Comparison of ENCODE assay signal across 8 cellular contexts in genomic region chr19:34364830-34365462, GRCh38. TPM values are rescaled to one million over a fixed set of nuclear protein-coding genes. Genes with fewer than 3 reads are reported as not detected.
A peak's percentile ranks its signal among the peaks of the same experiment; 100 is the strongest.
DNase-seq lines count a peak whose midpoint lies in the region; ATAC-seq and TF ChIP-seq lines count a peak whose summit lies in the region.

Gene GPI, plus strand, starts transcription at chr19:34365196. Its CDS starts 71 bp downstream, at chr19:34365267.

- H3K27me3 ChIP-seq in gastroesophageal sphincter (no peaks in the 10 kb centered on the region), neuronal stem cell (ENCODE audit: control insufficient read depth in 3 of 3, insufficient read depth in 3 of 3, low read depth in 1 of 3, low read length in 3 of 3) (peaks cover 0 to 3% (median 0%) of the 10 kb centered on the region in 3 experiments), subcutaneous abdominal adipose tissue (ENCODE audit: control insufficient read depth in 5 of 5, insufficient read depth in 4 of 5, low read length in 5 of 5) (no peaks in the 10 kb centered on the region)

- H3K79me1 ChIP-seq in neuronal stem cell (ENCODE audit: low read depth, low read length): peaks cover 7% of the 10 kb centered on the region

- peak within 1 kb of the TSS; percentile 97 for H3K18ac ChIP-seq in neuronal stem cell (ENCODE audit: low read length)

- H2BK5ac ChIP-seq in neuronal stem cell (ENCODE audit: low read length): peak within 1 kb of the TSS; percentile 68

- DNase-seq in DMS53 treated with DMSO at 0.1 percent for 48 hours (lab: John Stamatoyannopoulos, UW; ENCODE audit: unreplicated experiment) (peak; percentile 70), LNCaP clone FGC (ENCODE audit: low read depth) (no peak), SK-MEL-5 (ENCODE audit: low read depth, low spot score) (peak; percentile 49), neuronal stem cell (ENCODE audit: low spot score) (no peak)
- DNase-seq in activated naive CD4-positive, alpha-beta T cell treated with Interleukin-2 at 50 U/mL for 16 hours: peak; percentile 76

- peaks cover 0 to 56% (median 13%) of the 10 kb centered on the region in 3 donors for H3K4me1 ChIP-seq in gastroesophageal sphincter
- peaks cover 4 to 9% of the 10 kb centered on the region in 2 donors for H3K4me1 ChIP-seq in neuronal stem cell (ENCODE audit: control insufficient read depth in 2 of 2, insufficient read depth in 1 of 2, low read depth in 1 of 2, low read length in 2 of 2)
- H3K4me1 ChIP-seq in subcutaneous abdominal adipose tissue (ENCODE audit: control insufficient read depth in 5 of 5, insufficient read depth in 5 of 5, low read length in 5 of 5): peaks cover 9 to 51% (median 40%) of the 10 kb centered on the region in 5 donors

- no peak within 1 kb of the TSS for H2BK12ac ChIP-seq in neuronal stem cell (ENCODE audit: low read length)

- H2BK15ac ChIP-seq in neuronal stem cell (ENCODE audit: low read length): peak within 1 kb of the TSS; percentile 27

- peak; percentile 37 to 44 for TF ChIP-seq POLR2A in gastroesophageal sphincter (IDR thresholded peaks at IDR 0.05)

- peak within 1 kb of the TSS; percentile 94 for H3K4me3 ChIP-seq in LNCaP clone FGC (ENCODE audit: low read depth, low read length)
- H3K4me3 ChIP-seq in gastroesophageal sphincter: peak within 1 kb of the TSS; percentile 55 to 64
- peak within 1 kb of the TSS; percentile 85 to 86 for H3K4me3 ChIP-seq in neuronal stem cell (ENCODE audit: low read length in 2 of 2)
- H3K4me3 ChIP-seq in subcutaneous abdominal adipose tissue (ENCODE audit: low read depth in 1 of 5, low read length in 5 of 5): peak within 1 kb of the TSS; percentile 83 to 95 (median 91)

- ATAC-seq in GM21786 (IDR thresholded peaks at IDR 0.05; ENCODE audit: unreplicated experiment): peak; percentile 58
- peak; percentile 77 for ATAC-seq in gastroesophageal sphincter

- peak within 1 kb of the TSS; percentile 63 for H3K14ac ChIP-seq in neuronal stem cell (ENCODE audit: low read length)

- peak within 1 kb of the TSS; percentile 99 for H2AFZ ChIP-seq in neuronal stem cell (ENCODE audit: low read length)

- H2AK5ac ChIP-seq in neuronal stem cell (ENCODE audit: low read depth, low read length): peak within 1 kb of the TSS; percentile 89

- H3K23ac ChIP-seq in neuronal stem cell (ENCODE audit: low read depth, low read length, poor library complexity): peak within 1 kb of the TSS; percentile 74

- peak within 1 kb of the TSS; percentile 84 for H3K4me2 ChIP-seq in neuronal stem cell (ENCODE audit: insufficient read depth, low read length, poor library complexity, severe bottlenecking)

- H2BK120ac ChIP-seq in neuronal stem cell (ENCODE audit: low read depth, low read length): peak within 1 kb of the TSS; percentile 38

- WGBS in gastroesophageal sphincter (ENCODE audit: low coverage in 1 of 2), 2 donors: 17% methylated on average over 2 of the region's 67 CpGs; no CpG with 5 or more reads in 1 of the 2 donors
- WGBS in neuronal stem cell (ENCODE audit: extremely low coverage in 2 of 2, insufficient read length in 2 of 2, insufficient replicate concordance in 1 of 2), 2 donors: no CpG with 5 or more reads among the region's 67 CpGs

- no peak within 1 kb of the TSS for H3K4ac ChIP-seq in neuronal stem cell (ENCODE audit: low read length)

- H3K27ac ChIP-seq in gastroesophageal sphincter (peak within 1 kb of the TSS; percentile 41 to 88 (median 82)), neuronal stem cell (replicated peaks; ENCODE audit: low read length) (no peak within 1 kb of the TSS), subcutaneous abdominal adipose tissue (ENCODE audit: low read depth, low read length) (peak within 1 kb of the TSS; percentile 82)

- H4K8ac ChIP-seq in neuronal stem cell (ENCODE audit: low read depth, low read length): peak within 1 kb of the TSS; percentile 70

- H3K9me3 ChIP-seq in gastroesophageal sphincter (no peaks in the 10 kb centered on the region), neuronal stem cell (replicated peaks in 1 of 2; ENCODE audit: control insufficient read depth in 2 of 2, insufficient read depth in 1 of 2, low read depth in 1 of 2, low read length in 2 of 2) (no peaks in the 10 kb centered on the region), subcutaneous abdominal adipose tissue (ENCODE audit: control insufficient read depth in 5 of 5, low read length in 5 of 5) (no peaks in the 10 kb centered on the region)

- H4K91ac ChIP-seq in neuronal stem cell (ENCODE audit: low read depth, low read length, poor library complexity): no peak within 1 kb of the TSS

- H3K36me3 ChIP-seq in gastroesophageal sphincter: peaks cover 0 to 36% of the 10 kb centered on the region in 2 donors
- peaks cover 19 to 38% of the 10 kb centered on the region in 2 donors for H3K36me3 ChIP-seq in neuronal stem cell (replicated peaks in 1 of 2; ENCODE audit: control insufficient read depth in 2 of 2, insufficient read depth in 2 of 2, low read length in 2 of 2)
- peaks cover 0 to 28% (median 21%) of the 10 kb centered on the region in 5 donors for H3K36me3 ChIP-seq in subcutaneous abdominal adipose tissue (ENCODE audit: control insufficient read depth in 5 of 5, insufficient read depth in 5 of 5, low read length in 5 of 5)

- in situ Hi-C loops in SK-MEL-5 (cut with HindIII; ENCODE audit: low pct_unique_long_range_greater_than_20kb, low sequenced_read_pairs): no loop called here

- TF ChIP-seq EP300 in gastroesophageal sphincter (IDR thresholded peaks at IDR 0.05): no peak

- no peak for TF ChIP-seq CTCF in LNCaP clone FGC (IDR thresholded peaks at IDR 0.05; ENCODE audit: control insufficient read depth, extremely low read depth, insufficient read depth)
- TF ChIP-seq CTCF in gastroesophageal sphincter (IDR thresholded peaks at IDR 0.05): no peak

- peak within 1 kb of the TSS; percentile 93 for H3K9ac ChIP-seq in neuronal stem cell (ENCODE audit: low read depth, low read length, poor library complexity)
- H3K9ac ChIP-seq in subcutaneous abdominal adipose tissue (ENCODE audit: low read length in 5 of 5): peak within 1 kb of the TSS; percentile 56 to 90 (median 79)

RNA-seq across cellular contexts. Expression of gene GPI, which starts in this region (rescaled TPM):
- 177 and 191 TPM in 2 replicates for total RNA-seq in SK-MEL-5 (2014; rRNA removed; shearing (Covaris generic))
- polyA plus RNA-seq in SK-MEL-5 (2015; cell fraction: cytosol; rRNA removed): 291 and 342 TPM in 2 replicates
- 274 and 312 TPM in 2 replicates for polyA plus RNA-seq in SK-MEL-5 (2015; cell fraction: nucleus; rRNA removed)
- 100 to 1,000 TPM in 3 of 4 donors, 10 to 100 TPM in 1; 86.6 to 324 (median 222) TPM for total RNA-seq in gastroesophageal sphincter
- 75.0 TPM for polyA plus RNA-seq in neuronal stem cell (2013, experiment 1 of 2)
- 71.3 TPM for polyA plus RNA-seq in neuronal stem cell (2013, experiment 2 of 2)

Comparison
In these comparisons a context has a peak if more than half of its experiments do, and no peak if none do; other contexts are left out.
1. DNase-seq: peak in DMS53 treated with DMSO at 0.1 percent for 48 hours (single experiment), SK-MEL-5 (single experiment) and activated naive CD4-positive, alpha-beta T cell treated with Interleukin-2 at 50 U/mL for 16 hours (single experiment); none in LNCaP clone FGC (single experiment) and neuronal stem cell (single experiment).
2. Peak in every context shown above with its lines, with median percentiles within 50 percentile points of each other: H3K4me3 ChIP-seq.